ENCODE assay signal across 9 cellular contexts in genomic region chr15:40436116-40436891, GRCh38.
DNase-seq lines count a peak whose midpoint lies in the region; ATAC-seq and TF ChIP-seq lines count a peak whose summit lies in the region.
"Had no signal": no experiment of that assay in that cellular context is flagged by ENCODE, and none has a peak within 500 bp of the region (broad histone marks: within the 10 kb centered on the region; RNA-seq: fewer than 3 reads in every experiment).

No MANE protein-coding gene starts in this region.

- H3K27me3 ChIP-seq in MM.1S (replicated peaks; ENCODE audit: insufficient read depth, low read length) (peaks cover 33% of the 10 kb centered on the region), neuron (ENCODE audit: insufficient read depth, low read length) (peaks cover 49% of the 10 kb centered on the region)

- H3K27ac Mint-ChIP-seq in effector memory CD8-positive, alpha-beta T cell: no peak overlapping the region

- H3K9me3 ChIP-seq in MM.1S (replicated peaks; ENCODE audit: insufficient read depth, low read length) (no peaks in the 10 kb centered on the region), neuron (ENCODE audit: low read length) (no peaks in the 10 kb centered on the region)

- H3K27ac ChIP-seq in MM.1S (ENCODE audit: low read length): no peak overlapping the region
- H3K27ac ChIP-seq: KMS-11 had no signal

- H3K79me2 ChIP-seq in MM.1S (ENCODE audit: low read length): no peaks in the 10 kb centered on the region

- H3K36me3 Mint-ChIP-seq in effector memory CD8-positive, alpha-beta T cell (ENCODE audit: insufficient read depth): peaks cover 14% of the 10 kb centered on the region

- H3K9me2 ChIP-seq in MM.1S (replicated peaks; ENCODE audit: insufficient read depth, low read length): no peaks in the 10 kb centered on the region

- H3F3A ChIP-seq in MM.1S (ENCODE audit: insufficient read depth, low read length): peaks cover 12% of the 10 kb centered on the region

- H3K4me3 Mint-ChIP-seq in effector memory CD8-positive, alpha-beta T cell: peak overlapping the region; percentile 81

- peaks cover 14 to 48% of the 10 kb centered on the region in 2 donors for H3K27me3 Mint-ChIP-seq in effector memory CD8-positive, alpha-beta T cell

- H3K9ac ChIP-seq in MM.1S (ENCODE audit: low read length): peak overlapping the region; percentile 13; the same call in 1 of the 2 replicates
- H3K9ac ChIP-seq: KMS-11 had no signal

- H3K4me1 Mint-ChIP-seq in effector memory CD8-positive, alpha-beta T cell (ENCODE audit: low read depth in 2 of 2): peaks cover 31 to 38% of the 10 kb centered on the region in 2 donors

- no peaks in the 10 kb centered on the region for H3K9me3 Mint-ChIP-seq in effector memory CD8-positive, alpha-beta T cell

- peak overlapping the region; percentile 84 for H3K4me2 ChIP-seq in MM.1S (ENCODE audit: low read depth, low read length)
- H3K4me2 ChIP-seq: KMS-11 had no signal

- DNase-seq in COR-L47 (lab: John Stamatoyannopoulos, UW) (peak; percentile 25), MM.1S (no peak), medulla oblongata (ENCODE audit: extremely low spot score) (no peak)
- no peak for DNase-seq in effector memory CD8-positive, alpha-beta T cell

- H3K4me1 ChIP-seq in MM.1S (ENCODE audit: low read length): no peaks in the 10 kb centered on the region
- H3K4me1 ChIP-seq in neuron (ENCODE audit: insufficient read depth, low read length): peaks cover 33% of the 10 kb centered on the region

- H2AFZ ChIP-seq in MM.1S (ENCODE audit: low read length): peak overlapping the region; percentile 62
- H2AFZ ChIP-seq in neuron (ENCODE audit: low read depth, low read length): peak overlapping the region; percentile 58

- TF ChIP-seq CTCF in MM.1S (IDR thresholded peaks at IDR 0.05; ENCODE audit: low read length): no peak

- no peak for ATAC-seq in effector memory CD8-positive, alpha-beta T cell (replicated peaks)
- ATAC-seq in HG03460 (IDR thresholded peaks at IDR 0.05; ENCODE audit: unreplicated experiment) (no peak), GM19397 (IDR thresholded peaks at IDR 0.05; ENCODE audit: unreplicated experiment) (no peak), GM21529 (IDR thresholded peaks at IDR 0.05; ENCODE audit: unreplicated experiment) (no peak)

- H3K36me3 ChIP-seq in MM.1S (replicated peaks; ENCODE audit: insufficient read depth, low read length): no peaks in the 10 kb centered on the region
- H3K36me3 ChIP-seq in neuron (ENCODE audit: insufficient read depth, low read length): no peaks in the 10 kb centered on the region

- H3K4me3 ChIP-seq in MM.1S (ENCODE audit: low read length): peak overlapping the region; percentile 50
- H3K4me3 ChIP-seq in neuron (ENCODE audit: low read length): peak overlapping the region; percentile 29

- H4K20me1 ChIP-seq in MM.1S (ENCODE audit: insufficient read depth, low read length): no peaks in the 10 kb centered on the region
